Comparison of ENCODE assay signal across 22 cellular contexts in the genomic region with DNA sequence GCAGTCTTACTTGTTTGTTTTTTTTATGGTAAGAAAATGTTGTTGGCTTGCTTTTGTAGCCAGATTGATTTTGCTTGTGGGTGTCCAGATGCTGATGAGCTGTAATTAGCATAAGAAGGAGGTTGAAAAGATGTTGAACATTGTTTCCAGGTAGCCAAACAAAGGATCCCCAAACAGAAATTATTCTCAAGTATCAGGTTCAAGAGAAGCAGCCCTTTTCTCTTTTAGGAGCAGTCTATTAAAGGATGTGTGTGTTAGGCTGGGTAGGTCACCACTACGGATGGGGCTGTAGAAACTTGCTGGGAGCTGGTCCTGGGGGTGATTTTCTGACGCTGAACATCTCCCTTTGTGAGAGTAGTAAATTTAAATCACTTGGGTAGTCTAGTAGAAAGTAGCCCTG.
DNase-seq lines count a peak whose midpoint lies in the region; ATAC-seq and TF ChIP-seq lines count a peak whose summit lies in the region.
"Had no signal": no experiment of that assay in that cellular context is flagged by ENCODE, and none has a peak within 500 bp of the region (broad histone marks: within the 10 kb centered on the region; RNA-seq: fewer than 3 reads in every experiment).

No MANE protein-coding gene starts in this region.

- no peak overlapping the region for H2AFZ ChIP-seq in GM23338

- no peaks in the 10 kb centered on the region for H3K9me3 Mint-ChIP-seq in GM23338
- H3K9me3 Mint-ChIP-seq in naive thymus-derived CD4-positive, alpha-beta T cell, result no peaks in the 10 kb centered on the region
- H3K9me3 Mint-ChIP-seq: activated CD4-positive, alpha-beta T cell treated with anti-CD3 and anti-CD28 coated beads, Interleukin-2, amount 10 ng/mL, durations not matched to agents 24 days and 14 days; activated naive CD4-positive, alpha-beta T cell treated with anti-CD3 and anti-CD28 coated beads, Interleukin-2, amount 50 U/mL, for 24 hours; central memory CD8-positive, alpha-beta T cell had no signal

- H3K9me2 ChIP-seq in GM23338 (ENCODE audit: insufficient read depth), result no peaks in the 10 kb centered on the region

- H3K27ac Mint-ChIP-seq in GM23338, result no peak overlapping the region; the same call in 1 of the 2 replicates
- no peak overlapping the region for H3K27ac Mint-ChIP-seq in naive thymus-derived CD4-positive, alpha-beta T cell
- H3K27ac Mint-ChIP-seq: activated CD4-positive, alpha-beta T cell treated with anti-CD3 and anti-CD28 coated beads, Interleukin-2, amount 10 ng/mL, durations not matched to agents 24 days and 14 days; activated CD8-positive, alpha-beta memory T cell treated with anti-CD3 and anti-CD28 coated beads, Interleukin-2, amount 10 ng/mL, durations not matched to agents 7 days and 5 days; activated naive CD4-positive, alpha-beta T cell treated with anti-CD3 and anti-CD28 coated beads, Interleukin-2, amount 50 U/mL, for 24 hours; T-helper 17 cell had no signal

- peaks cover 2% of the 10 kb centered on the region for H3K27me3 Mint-ChIP-seq in GM23338 (ENCODE audit: insufficient read depth, low read depth, poor library complexity)
- H3K27me3 Mint-ChIP-seq in naive thymus-derived CD4-positive, alpha-beta T cell, result no peaks in the 10 kb centered on the region
- H3K27me3 Mint-ChIP-seq: activated CD4-positive, alpha-beta T cell treated with anti-CD3 and anti-CD28 coated beads, Interleukin-2, amount 10 ng/mL, durations not matched to agents 24 days and 14 days; activated CD8-positive, alpha-beta memory T cell treated with anti-CD3 and anti-CD28 coated beads, Interleukin-2, amount 10 ng/mL, durations not matched to agents 7 days and 5 days; activated naive CD4-positive, alpha-beta T cell treated with anti-CD3 and anti-CD28 coated beads, Interleukin-2, amount 50 U/mL, for 24 hours; central memory CD8-positive, alpha-beta T cell; T-helper 17 cell had no signal

- H3K79me2 ChIP-seq in GM23338 (replicated peaks; ENCODE audit: insufficient read depth), result no peaks in the 10 kb centered on the region

- no peak overlapping the region for H3K27ac ChIP-seq in GM23338 (ENCODE audit: low read depth)
- no peak overlapping the region for H3K27ac ChIP-seq in naive thymus-derived CD4-positive, alpha-beta T cell (ENCODE audit: low read depth, low read length)
- H3K27ac ChIP-seq in right atrium auricular region, result no peak overlapping the region
- H3K27ac ChIP-seq: ascending aorta, dorsolateral prefrontal cortex, upper lobe of right lung had no signal

- H3K27me3 ChIP-seq in GM23338 (ENCODE audit: insufficient read depth) (no peaks in the 10 kb centered on the region), right atrium auricular region (no peaks in the 10 kb centered on the region)
- no peaks in the 10 kb centered on the region for H3K27me3 ChIP-seq in naive thymus-derived CD4-positive, alpha-beta T cell (ENCODE audit: control insufficient read depth in 2 of 2, insufficient read depth in 2 of 2, low read length in 2 of 2)
- H3K27me3 ChIP-seq: ascending aorta, dorsolateral prefrontal cortex, upper lobe of right lung had no signal

- H4K20me1 ChIP-seq in GM23338 (replicated peaks; ENCODE audit: insufficient read depth), result no peaks in the 10 kb centered on the region

- no peaks in the 10 kb centered on the region for H3K36me3 Mint-ChIP-seq in GM23338 (ENCODE audit: low read depth)
- peaks cover 0 to 28% (median 6%) of the 10 kb centered on the region in 5 donors for H3K36me3 Mint-ChIP-seq in naive thymus-derived CD4-positive, alpha-beta T cell

- H3K4me1 ChIP-seq in GM23338 (ENCODE audit: insufficient read depth) (peaks cover 27% of the 10 kb centered on the region), right atrium auricular region (no peaks in the 10 kb centered on the region)
- H3K4me1 ChIP-seq in naive thymus-derived CD4-positive, alpha-beta T cell (ENCODE audit: control insufficient read depth in 2 of 2, insufficient read depth in 2 of 2, low read length in 2 of 2), result no peaks in the 10 kb centered on the region
- H3K4me1 ChIP-seq: ascending aorta, upper lobe of right lung had no signal

- H3F3A ChIP-seq in GM23338 (replicated peaks; ENCODE audit: low read depth), result no peaks in the 10 kb centered on the region

- H3K4me2 ChIP-seq in GM23338, result 0 out of 2 replicates have a peak overlapping the region, but pooled peaks have one; percentile 24

- H3K36me3 ChIP-seq in GM23338 (ENCODE audit: insufficient read depth) (no peaks in the 10 kb centered on the region), right atrium auricular region (no peaks in the 10 kb centered on the region)
- H3K36me3 ChIP-seq in naive thymus-derived CD4-positive, alpha-beta T cell (ENCODE audit: control insufficient read depth in 2 of 3, insufficient read depth in 3 of 3, low read length in 3 of 3), result peaks cover 0 to 3% (median 0%) of the 10 kb centered on the region in 3 experiments
- H3K36me3 ChIP-seq: upper lobe of right lung had no signal

- TF ChIP-seq CTCF in GM23338 (conservative IDR thresholded peaks at IDR 0.05; ENCODE audit: low read depth in 2 of 2) (no peak), right atrium auricular region (IDR thresholded peaks at IDR 0.05) (no peak)

- H3K4me3 ChIP-seq in GM23338 (no peak overlapping the region), right atrium auricular region (no peak overlapping the region)
- H3K4me3 ChIP-seq in naive thymus-derived CD4-positive, alpha-beta T cell (ENCODE audit: low read length), result no peak overlapping the region
- H3K4me3 ChIP-seq: ascending aorta, dorsolateral prefrontal cortex, upper lobe of right lung had no signal

- intact Hi-C loops in naive thymus-derived CD4-positive, alpha-beta T cell (cut with micrococcal nuclease), result no loop called here

- DNase-seq in GM23338 (ENCODE audit: low spot score) (peak; percentile 61), NCI-H1105 treated with DMSO at 0.1 percent for 48 hours (lab: John Stamatoyannopoulos, UW) (peak; percentile 85), NCI-H345 treated with DMSO at 0.1 percent for 48 hours (lab: John Stamatoyannopoulos, UW; ENCODE audit: unreplicated experiment) (peak; percentile 32), iPS DF 19.7 (ENCODE audit: low read depth, low spot score) (peak; percentile 45), CD1c-positive myeloid dendritic cell (ENCODE audit: extremely low spot score) (no peak), right atrium auricular region (ENCODE audit: low spot score) (no peak)
- no peak for DNase-seq in naive thymus-derived CD4-positive, alpha-beta T cell
- DNase-seq: activated CD4-positive, alpha-beta T cell treated with anti-CD3 and anti-CD28 coated beads, Interleukin-2, amount 10 ng/mL, durations not matched to agents 24 days and 14 days; activated CD8-positive, alpha-beta memory T cell treated with anti-CD3 and anti-CD28 coated beads, Interleukin-2, amount 10 ng/mL, durations not matched to agents 7 days and 5 days; C1 segment of cervical spinal cord; dorsolateral prefrontal cortex; KBM-7; NCI-H446 treated with DMSO at 0.1 percent for 48 hours; RPMI8226; T-helper 17 cell; upper lobe of right lung had no signal

- peaks cover 30% of the 10 kb centered on the region for H3K4me1 Mint-ChIP-seq in GM23338
- H3K4me1 Mint-ChIP-seq in naive thymus-derived CD4-positive, alpha-beta T cell, result peaks cover 0 to 35% (median 7%) of the 10 kb centered on the region in 7 donors
- H3K4me1 Mint-ChIP-seq: activated CD4-positive, alpha-beta T cell treated with anti-CD3 and anti-CD28 coated beads, Interleukin-2, amount 10 ng/mL, durations not matched to agents 24 days and 14 days; activated CD8-positive, alpha-beta memory T cell treated with anti-CD3 and anti-CD28 coated beads, Interleukin-2, amount 10 ng/mL, durations not matched to agents 7 days and 5 days had no signal

- CTCF ChIA-PET in naive thymus-derived CD4-positive, alpha-beta T cell (lab: Charles Lee), result no interaction called here

- peak overlapping the region; percentile 8; the same call in 1 of the 3 replicates for H3K4me3 Mint-ChIP-seq in GM23338
- no peak overlapping the region for H3K4me3 Mint-ChIP-seq in naive thymus-derived CD4-positive, alpha-beta T cell
- H3K4me3 Mint-ChIP-seq: activated CD4-positive, alpha-beta T cell treated with anti-CD3 and anti-CD28 coated beads, Interleukin-2, amount 10 ng/mL, durations not matched to agents 24 days and 14 days; activated CD8-positive, alpha-beta memory T cell treated with anti-CD3 and anti-CD28 coated beads, Interleukin-2, amount 10 ng/mL, durations not matched to agents 7 days and 5 days; activated naive CD4-positive, alpha-beta T cell treated with anti-CD3 and anti-CD28 coated beads, Interleukin-2, amount 50 U/mL, for 24 hours; central memory CD8-positive, alpha-beta T cell; T-helper 17 cell had no signal

- POLR2A ChIA-PET in naive thymus-derived CD4-positive, alpha-beta T cell (lab: Charles Lee), result no interaction called here

- ATAC-seq in GM23338 (peak; percentile 74), HG02840 (IDR thresholded peaks at IDR 0.05; ENCODE audit: low FRiP score, unreplicated experiment) (no peak)
- ATAC-seq in naive thymus-derived CD4-positive, alpha-beta T cell, result no peak
- ATAC-seq: activated CD8-positive, alpha-beta memory T cell treated with anti-CD3 and anti-CD28 coated beads, Interleukin-2, amount 10 ng/mL, durations not matched to agents 7 days and 5 days; HCT116; sciatic nerve; T-helper 17 cell; upper lobe of right lung had no signal

- no peaks in the 10 kb centered on the region for H3K9me3 ChIP-seq in naive thymus-derived CD4-positive, alpha-beta T cell (ENCODE audit: control insufficient read depth in 2 of 3, low read length in 3 of 3)
- no peaks in the 10 kb centered on the region for H3K9me3 ChIP-seq in right atrium auricular region
- H3K9me3 ChIP-seq: ascending aorta, upper lobe of right lung had no signal

TF ChIP-seq in GM23338, 12 proteins besides CTCF, POLR2A, EP300 and RAD21:
- TF ChIP-seq NANOG (IDR thresholded peaks at IDR 0.05; ENCODE audit: borderline replicate concordance) (0 out of 2 replicates have a peak, but pooled peaks have one; percentile 24), POLR2AphosphoS5 (IDR thresholded peaks at IDR 0.05; ENCODE audit: low read depth) (no peak), JUNB (IDR thresholded peaks at IDR 0.05; ENCODE audit: unreplicated experiment) (no peak)
- TF ChIP-seq, protein P1, sequence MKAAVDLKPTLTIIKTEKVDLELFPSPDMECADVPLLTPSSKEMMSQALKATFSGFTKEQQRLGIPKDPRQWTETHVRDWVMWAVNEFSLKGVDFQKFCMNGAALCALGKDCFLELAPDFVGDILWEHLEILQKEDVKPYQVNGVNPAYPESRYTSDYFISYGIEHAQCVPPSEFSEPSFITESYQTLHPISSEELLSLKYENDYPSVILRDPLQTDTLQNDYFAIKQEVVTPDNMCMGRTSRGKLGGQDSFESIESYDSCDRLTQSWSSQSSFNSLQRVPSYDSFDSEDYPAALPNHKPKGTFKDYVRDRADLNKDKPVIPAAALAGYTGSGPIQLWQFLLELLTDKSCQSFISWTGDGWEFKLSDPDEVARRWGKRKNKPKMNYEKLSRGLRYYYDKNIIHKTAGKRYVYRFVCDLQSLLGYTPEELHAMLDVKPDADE (IDR thresholded peaks at IDR 0.05), result no peak

Comparison
In these comparisons a context has a peak if more than half of its experiments do, and no peak if none do; other contexts are left out.
1. DNase-seq: peak in GM23338 (single experiment), NCI-H1105 treated with DMSO at 0.1 percent for 48 hours (single experiment), NCI-H345 treated with DMSO at 0.1 percent for 48 hours (single experiment) and iPS DF 19.7 (single experiment); none in CD1c-positive myeloid dendritic cell (single experiment), naive thymus-derived CD4-positive, alpha-beta T cell (0 of 9) and right atrium auricular region (single experiment).